In genomic region chr19:29247912-29248311, GRCh38 we compare ENCODE assay signal across 18 cellular contexts. TPM values are rescaled to one million over a fixed set of nuclear protein-coding genes. Genes with fewer than 3 reads are reported as not detected.
DNase-seq lines count a peak whose midpoint lies in the region; TF ChIP-seq lines count a peak whose summit lies in the region.
"Had no signal": no experiment of that assay in that cellular context is flagged by ENCODE, and none has a peak within 500 bp of the region (broad histone marks: within the 10 kb centered on the region; RNA-seq: fewer than 3 reads in every experiment).

No MANE protein-coding gene starts in this region.

- H2BK15ac ChIP-seq in neuronal stem cell (ENCODE audit: low read length): no peak overlapping the region

- no peaks in the 10 kb centered on the region for H3K36me3 ChIP-seq in neuronal stem cell (replicated peaks in 1 of 2; ENCODE audit: control insufficient read depth in 2 of 2, insufficient read depth in 2 of 2, low read length in 2 of 2)
- no peaks in the 10 kb centered on the region for H3K36me3 ChIP-seq in spleen
- H3K36me3 ChIP-seq in esophagus muscularis mucosa: no peaks in the 10 kb centered on the region
- H3K36me3 ChIP-seq: BLaER1 treated with 17β-estradiol and CSF1 and Interleukin-3, amounts not matched to agents 10 nM and 100 nM; prostate gland had no signal

- H3K4me2 ChIP-seq in neuronal stem cell (ENCODE audit: insufficient read depth, low read length, poor library complexity, severe bottlenecking): no peak overlapping the region
- H3K4me2 ChIP-seq: BLaER1 treated with 17β-estradiol and CSF1 and Interleukin-3, amounts not matched to agents 10 nM and 100 nM had no signal

- H2BK5ac ChIP-seq in neuronal stem cell (ENCODE audit: low read length): no peak overlapping the region

- H3K4me3 ChIP-seq in neuronal stem cell (ENCODE audit: low read length in 2 of 2): no peak overlapping the region
- no peak overlapping the region for H3K4me3 ChIP-seq in spleen
- H3K4me3 ChIP-seq in esophagus muscularis mucosa: no peak overlapping the region
- H3K4me3 ChIP-seq: BLaER1 treated with 17β-estradiol and CSF1 and Interleukin-3, amounts not matched to agents 10 nM and 100 nM; prostate gland had no signal

- DNase-seq in GM03348 (ENCODE audit: low spot score) (peak; percentile 22), NCI-H2171 (lab: John Stamatoyannopoulos, UW) (peak; percentile 79), cerebellum (ENCODE audit: low spot score) (peak; percentile 32), neuronal stem cell (ENCODE audit: low spot score) (no peak), NOMO-1 treated with dmso at 0.1 percent for 144 hours (lab: John Stamatoyannopoulos, UW; ENCODE audit: unreplicated experiment) (no peak), NCI-H1048 (lab: John Stamatoyannopoulos, UW) (no peak), spleen (no peak), esophagus muscularis mucosa (ENCODE audit: extremely low spot score) (no peak)
- DNase-seq: activated CD4-positive, alpha-beta T cell treated with anti-CD3 and anti-CD28 coated beads for 36 hours; activated CD8-positive, alpha-beta memory T cell treated with anti-CD3 and anti-CD28 coated beads, Interleukin-2, amount 10 ng/mL, durations not matched to agents 7 days and 5 days; activated effector memory CD4-positive, alpha-beta T cell treated with Interleukin-2 at 50 U/mL for 16 hours; effector CD4-positive, alpha-beta T cell; immature natural killer cell; naive thymus-derived CD8-positive, alpha-beta T cell; stimulated activated CD4-positive, alpha-beta T cell treated with anti-CD3 and anti-CD28 coated beads, Interleukin-15, amount 100 ng/mL, for 24 hours; T-helper 17 cell had no signal

- H2AK5ac ChIP-seq in neuronal stem cell (ENCODE audit: low read depth, low read length): no peak overlapping the region

- intact Hi-C loops in spleen (cut with DNase I; ENCODE audit: low total_unique reads): no loop called here
- intact Hi-C loops in esophagus muscularis mucosa (cut with DNase I): no loop called here

- H3K18ac ChIP-seq in neuronal stem cell (ENCODE audit: low read length): no peak overlapping the region

- H3K4me1 ChIP-seq in neuronal stem cell (ENCODE audit: control insufficient read depth in 2 of 2, insufficient read depth in 1 of 2, low read depth in 1 of 2, low read length in 2 of 2) (peaks cover 0 to 1% of the 10 kb centered on the region in 2 donors), spleen (no peaks in the 10 kb centered on the region), esophagus muscularis mucosa (peaks cover 5 to 20% (median 9%) of the 10 kb centered on the region in 4 donors)
- H3K4me1 ChIP-seq: BLaER1 treated with 17β-estradiol and CSF1 and Interleukin-3, amounts not matched to agents 10 nM and 100 nM; prostate gland had no signal

- no peak overlapping the region for H3K23ac ChIP-seq in neuronal stem cell (ENCODE audit: low read depth, low read length, poor library complexity)

- H2AFZ ChIP-seq in neuronal stem cell (ENCODE audit: low read length): peak overlapping the region; percentile 77

- H3K27ac ChIP-seq in neuronal stem cell (replicated peaks; ENCODE audit: low read length) (no peak overlapping the region), spleen (no peak overlapping the region), esophagus muscularis mucosa (replicated peaks in 1 of 4) (no peak overlapping the region)
- H3K27ac ChIP-seq: BLaER1 treated with 17β-estradiol and CSF1 and Interleukin-3, amounts not matched to agents 10 nM and 100 nM; prostate gland had no signal

- H4K8ac ChIP-seq in neuronal stem cell (ENCODE audit: low read depth, low read length): no peak overlapping the region

- no peak for TF ChIP-seq EP300 in esophagus muscularis mucosa (IDR thresholded peaks at IDR 0.05)

- H2BK120ac ChIP-seq in neuronal stem cell (ENCODE audit: low read depth, low read length): no peak overlapping the region

- no peak overlapping the region for H4K91ac ChIP-seq in neuronal stem cell (ENCODE audit: low read depth, low read length, poor library complexity)

- H3K27me3 ChIP-seq in neuronal stem cell (ENCODE audit: control insufficient read depth in 3 of 3, insufficient read depth in 3 of 3, low read depth in 1 of 3, low read length in 3 of 3): peaks cover 0 to 19% (median 0%) of the 10 kb centered on the region in 3 experiments
- H3K27me3 ChIP-seq in spleen (replicated peaks in 1 of 7): peaks cover 0 to 50% (median 0%) of the 10 kb centered on the region in 7 donors
- peaks cover 0 to 4% (median 0%) of the 10 kb centered on the region in 4 donors for H3K27me3 ChIP-seq in esophagus muscularis mucosa
- H3K27me3 ChIP-seq: BLaER1 treated with 17β-estradiol and CSF1 and Interleukin-3, amounts not matched to agents 10 nM and 100 nM had no signal

- H3K9ac ChIP-seq in neuronal stem cell (ENCODE audit: low read depth, low read length, poor library complexity): no peak overlapping the region
- H3K9ac ChIP-seq: BLaER1 treated with 17β-estradiol and CSF1 and Interleukin-3, amounts not matched to agents 10 nM and 100 nM had no signal

- TF ChIP-seq CTCF in spleen (IDR thresholded peaks at IDR 0.05 in 8 of 11, conservative IDR thresholded peaks at IDR 0.05 in 3 of 11): no peak
- TF ChIP-seq CTCF in esophagus muscularis mucosa (IDR thresholded peaks at IDR 0.05): no peak

- no CpG with 5 or more reads among the region's 11 CpGs for WGBS in neuronal stem cell (ENCODE audit: extremely low coverage in 2 of 2, insufficient read length in 2 of 2, insufficient replicate concordance in 1 of 2), 2 donors
- WGBS in spleen, 5 donors: 38 to 58% (median 43%) methylated on average over 10 to 11 of the region's 11 CpGs
- 17% methylated on average over 11 of the region's 11 CpGs for WGBS in esophagus muscularis mucosa

- H2BK12ac ChIP-seq in neuronal stem cell (ENCODE audit: low read length): no peak overlapping the region

- no peaks in the 10 kb centered on the region for H3K79me1 ChIP-seq in neuronal stem cell (ENCODE audit: low read depth, low read length)

- no peak for TF ChIP-seq POLR2A in spleen (IDR thresholded peaks at IDR 0.05)
- no peak for TF ChIP-seq POLR2A in esophagus muscularis mucosa (IDR thresholded peaks at IDR 0.05; ENCODE audit: low read depth)

- H3K4ac ChIP-seq in neuronal stem cell (ENCODE audit: low read length): no peak overlapping the region

- H3K9me3 ChIP-seq in neuronal stem cell (replicated peaks in 1 of 2; ENCODE audit: control insufficient read depth in 2 of 2, insufficient read depth in 1 of 2, low read depth in 1 of 2, low read length in 2 of 2) (no peaks in the 10 kb centered on the region), spleen (no peaks in the 10 kb centered on the region), esophagus muscularis mucosa (no peaks in the 10 kb centered on the region)
- H3K9me3 ChIP-seq: BLaER1 treated with 17β-estradiol and CSF1 and Interleukin-3, amounts not matched to agents 10 nM and 100 nM; prostate gland had no signal

- no peak overlapping the region for H3K14ac ChIP-seq in neuronal stem cell (ENCODE audit: low read length)

RNA-seq across cellular contexts. Expression of gene UQCRFS1, which starts 35.0 kb away (rescaled TPM):
- total RNA-seq in cerebellum: 16.4 TPM
- polyA plus RNA-seq in neuronal stem cell (2013, experiment 1 of 2): 33.9 TPM
- 34.8 TPM for polyA plus RNA-seq in neuronal stem cell (2013, experiment 2 of 2)
- total RNA-seq in spleen: 10 to 100 TPM; 19.4 to 27.0 (median 20.9) TPM
- polyA plus RNA-seq in spleen: 10 to 100 TPM; 14.7 to 25.7 (median 22.9) TPM
- total RNA-seq in esophagus muscularis mucosa: 10 to 100 TPM; 41.1 to 46.4 (median 43.3) TPM

Comparison
In these comparisons a context has a peak if more than half of its experiments do, and no peak if none do; other contexts are left out.
1. DNase-seq: peak in GM03348 (single experiment), NCI-H2171 (single experiment) and cerebellum (single experiment); none in neuronal stem cell (single experiment), NOMO-1 treated with dmso at 0.1 percent for 144 hours (single experiment), NCI-H1048 (single experiment), spleen (single experiment) and esophagus muscularis mucosa (single experiment).